In the genomic region with DNA sequence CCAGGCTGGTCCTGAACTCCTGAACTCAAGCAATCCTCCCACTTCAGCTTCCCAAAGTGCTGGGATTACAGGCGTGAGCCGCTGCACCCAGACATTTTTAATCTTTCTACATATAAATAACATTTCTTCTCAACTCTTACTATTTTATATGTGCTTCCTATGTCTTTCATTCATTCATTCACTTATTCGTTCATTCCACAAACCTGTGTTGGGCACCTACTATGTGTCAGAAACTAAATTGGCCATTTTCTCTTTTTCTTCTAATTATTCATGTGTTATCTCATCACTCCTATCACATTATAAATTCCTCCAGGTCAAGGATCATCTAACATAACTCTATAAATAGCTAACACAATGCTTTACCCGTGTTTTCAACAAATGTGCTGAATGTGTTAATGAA, we compare ENCODE assay signal across 8 cellular contexts. TPM values are rescaled to one million over a fixed set of nuclear protein-coding genes. Genes with fewer than 3 reads are reported as not detected.
"Had no signal": no experiment of that assay in that cellular context is flagged by ENCODE, and none has a peak within 500 bp of the region (broad histone marks: within the 10 kb centered on the region; RNA-seq: fewer than 3 reads in every experiment).

No MANE protein-coding gene starts in this region.

- H3K9ac ChIP-seq: GM23248 had no signal

- H3K9me3 Mint-ChIP-seq: H9 had no signal

- H3K27ac Mint-ChIP-seq: H9, IgD-negative memory B cell had no signal

- H3K36me3 Mint-ChIP-seq: IgD-negative memory B cell had no signal

- H2AFZ ChIP-seq: GM23248 had no signal

- H3K4me3 ChIP-seq: GM23248 had no signal

- DNase-seq: GM23248, H9, HCEC 1CT, KBM-7 had no signal

- H3K27ac ChIP-seq: GM23248 had no signal

- FAIRE-seq: H1, H54, HTR-8/SVneo had no signal

- H3K4me1 Mint-ChIP-seq: IgD-negative memory B cell had no signal

- H3K4me3 Mint-ChIP-seq: H9, IgD-negative memory B cell had no signal

RNA-seq across cellular contexts. Expression of a gene that starts 23.7 kb away (rescaled TPM):
- total RNA-seq: GM23248 had no signal
- polyA plus RNA-seq: IgD-negative memory B cell had no signal

RNA-seq across cellular contexts. Expression of a gene that starts 24.0 kb away (rescaled TPM):
- total RNA-seq: GM23248, H1 had no signal
- polyA plus RNA-seq: GM23248, IgD-negative memory B cell had no signal
